8 cellular contexts compared by ENCODE assay signal in genomic region chr17:7650509-7651096, GRCh38. TPM values are rescaled to one million over a fixed set of nuclear protein-coding genes. Genes with fewer than 3 reads are reported as not detected.
DNase-seq lines count a peak whose midpoint lies in the region; ATAC-seq lines count a peak whose summit lies in the region.

ATP1B2 (plus strand) TSS chr17:7650926; CDS start chr17:7651519, 593 bp downstream.

- H3K4me3 ChIP-seq in GM08714 (ENCODE audit: low read length): peak within 1 kb of the TSS; percentile 43

- DNase-seq in NCI-H146 treated with DMSO at 0.1 percent for 48 hours (lab: John Stamatoyannopoulos, UW; ENCODE audit: unreplicated experiment): peak; percentile 66
- DNase-seq in activated CD4-positive, alpha-beta T cell treated with anti-CD3 and anti-CD28 coated beads for 48 hours: peak; percentile 76
- peak; percentile 98 for DNase-seq in cerebellum (ENCODE audit: low spot score)
- DNase-seq in left lobe of liver (ENCODE audit: low spot score): peak; percentile 67
- DNase-seq in stimulated activated CD4-positive, alpha-beta T cell treated with anti-CD3 and anti-CD28 coated beads, Interleukin-1b, Interleukin-23, amount 100 ng/mL, for 48 hours: peak; percentile 64

- peak; percentile 90 for ATAC-seq in left lobe of liver
- no peak for ATAC-seq in GM21576 (IDR thresholded peaks at IDR 0.05; ENCODE audit: unreplicated experiment)
- ATAC-seq in HG02981 (IDR thresholded peaks at IDR 0.05; ENCODE audit: unreplicated experiment): no peak

RNA-seq across cellular contexts. Expression of gene ATP1B2, which starts in this region (rescaled TPM):
- total RNA-seq in cerebellum: 12.8 TPM
- total RNA-seq in left lobe of liver: 1.3 TPM
